9 cellular contexts compared by ENCODE assay signal in the genomic region with DNA sequence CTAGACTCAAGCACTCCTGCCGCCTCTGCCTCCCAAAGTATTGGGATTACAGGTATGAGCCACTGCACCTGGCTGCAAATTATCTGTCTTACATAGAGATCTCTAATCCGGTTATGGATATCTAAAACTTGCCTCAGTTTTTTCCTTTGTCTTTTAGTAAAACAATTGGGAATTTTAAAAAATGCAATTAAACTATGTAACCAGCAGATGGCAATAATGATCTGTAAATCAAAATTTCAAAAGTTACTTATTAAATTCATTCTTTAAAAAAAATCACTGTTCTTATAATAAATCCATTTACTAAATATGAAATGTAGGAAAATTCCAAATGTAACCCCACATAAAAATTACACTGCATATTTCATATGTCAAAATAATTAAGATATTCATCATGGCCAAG. TPM values are rescaled to one million over a fixed set of nuclear protein-coding genes. Genes with fewer than 3 reads are reported as not detected.
DNase-seq lines count a peak whose midpoint lies in the region; ATAC-seq, FAIRE-seq and TF ChIP-seq lines count a peak whose summit lies in the region.
"Not testable (repeated sequence)": the region's sequence is repeated elsewhere in the genome, so short reads cannot be mapped to it uniquely, and the experiment has no call there.
"Had no signal": no experiment of that assay in that cellular context is flagged by ENCODE, and none has a peak within 500 bp of the region (broad histone marks: within the 10 kb centered on the region; RNA-seq: fewer than 3 reads in every experiment).

No MANE protein-coding gene starts in this region.

- not testable (repeated sequence) for H3K79me2 ChIP-seq in DND-41 (ENCODE audit: insufficient read depth, low read length); PC-9 (ENCODE audit: low read depth)

- not testable (repeated sequence) for H3K9ac ChIP-seq in DND-41 (ENCODE audit: low read depth, low read length)

- H3K9me2 ChIP-seq in PC-9 (ENCODE audit: insufficient read depth) = not testable (repeated sequence)

- not testable (repeated sequence) for H3K27me3 ChIP-seq in DND-41 (ENCODE audit: insufficient read depth, low read length, poor library complexity); PC-9 (ENCODE audit: insufficient read depth, low read depth); small intestine (ENCODE audit: control insufficient read depth in 2 of 2, insufficient read depth in 2 of 2, low read length in 2 of 2)

- H3K4me3 Mint-ChIP-seq in chondrocyte (ENCODE audit: unreplicated experiment) = not testable (repeated sequence)
- peak overlapping the region in 1 of 3 experiments; percentile 15 for H3K4me3 Mint-ChIP-seq in nephron

- POLR2A ChIA-PET in PC-9 (lab: Charles Lee; ENCODE audit: unreplicated experiment) = not testable (repeated sequence)

- H3F3A ChIP-seq in PC-9 (ENCODE audit: insufficient read depth, low read depth) = not testable (repeated sequence)

- H3K36me3 Mint-ChIP-seq in chondrocyte (ENCODE audit: low read depth); nephron (ENCODE audit: low read depth): not testable (repeated sequence)

- not testable (repeated sequence) for BruUV-seq in PC-9 (replicated peaks; lab: Mats Ljungman, UMichigan)

- not testable (repeated sequence) for H3K9me3 Mint-ChIP-seq in chondrocyte (ENCODE audit: low read depth); nephron

- H3K4me1 ChIP-seq in DND-41 (ENCODE audit: insufficient read depth, low read length); PC-9 (replicated peaks; ENCODE audit: insufficient read depth); small intestine (ENCODE audit: control insufficient read depth in 2 of 2, insufficient read depth in 1 of 2, low read depth in 1 of 2, low read length in 1 of 2): not testable (repeated sequence)

- WGBS in small intestine, 3 donors = 6 to 20% (median 19%) methylated on average over 2 of the region's 2 CpGs

- not testable (repeated sequence) for H3K36me3 ChIP-seq in DND-41 (ENCODE audit: insufficient read depth, low read length); PC-9 (ENCODE audit: low read depth); small intestine (ENCODE audit: control insufficient read depth in 2 of 2, insufficient read depth in 2 of 2, low read length in 2 of 2)

- H3K4me1 Mint-ChIP-seq in chondrocyte (ENCODE audit: low read depth); nephron: not testable (repeated sequence)

- not testable (repeated sequence) for ATAC-seq in DND-41 (ENCODE audit: insufficient read depth, low read depth)

- not testable (repeated sequence) for H2AFZ ChIP-seq in DND-41 (ENCODE audit: low read depth, low read length); PC-9

- not testable (repeated sequence) for H3K9me3 ChIP-seq in DND-41 (ENCODE audit: insufficient read depth, low read length, severe bottlenecking); PC-9 (ENCODE audit: insufficient read depth, low read depth); small intestine (ENCODE audit: control insufficient read depth, low read depth)

- FAIRE-seq in frontal cortex (lab: Jason Lieb, UNC) (peak; percentile 98), small intestine (lab: Jason Lieb, UNC) (peak; percentile 87)

- H3K4me3 ChIP-seq in DND-41 (ENCODE audit: low read depth in 1 of 2, low read length in 2 of 2); PC-9; small intestine (ENCODE audit: low read depth in 1 of 2, low read length in 2 of 2): not testable (repeated sequence)

- intact Hi-C loops in PC-9 (cut with micrococcal nuclease; ENCODE audit: unreplicated experiment) = loop anchor here (5.0 to 10.0 kb wide), 2 partner anchors 130 to 582 kb away; no protein-coding TSS in a partner anchor

- not testable (repeated sequence) for H3K27me3 Mint-ChIP-seq in chondrocyte (ENCODE audit: low read depth)
- H3K27me3 Mint-ChIP-seq in nephron (ENCODE audit: low read depth) = peaks cover 20% of the 10 kb centered on the region

- H3K4me2 ChIP-seq in DND-41 (ENCODE audit: insufficient read depth, low read length); PC-9: not testable (repeated sequence)

- H4K20me1 ChIP-seq in DND-41 (ENCODE audit: insufficient read depth, low read length); PC-9 (ENCODE audit: insufficient read depth): not testable (repeated sequence)

- TF ChIP-seq CTCF in DND-41 (IDR thresholded peaks at IDR 0.05; ENCODE audit: borderline replicate concordance, extremely low read depth, low read length, poor library complexity, severe bottlenecking) (peak; percentile 40), LNCAP (IDR thresholded peaks at IDR 0.05) (peak; percentile 34; the same call in 1 of the 2 replicates), PC-9 (conservative IDR thresholded peaks at IDR 0.05) (peak; percentile 57), chondrocyte (IDR thresholded peaks at IDR 0.05) (peak; percentile 80), nephron (IDR thresholded peaks at IDR 0.05; ENCODE audit: unreplicated experiment in 3 of 3) (peak in 2 of 3 experiments; percentile 17 to 53)

- DNase-seq in DND-41; PC-9; chondrocyte (ENCODE audit: low spot score); frontal cortex (ENCODE audit: low spot score in 2 of 2); small intestine: not testable (repeated sequence)

- CTCF ChIA-PET in PC-9 (lab: Charles Lee) = not testable (repeated sequence)

- not testable (repeated sequence) for H3K27ac Mint-ChIP-seq in chondrocyte (ENCODE audit: unreplicated experiment); nephron

- not testable (repeated sequence) for H3K27ac ChIP-seq in DND-41 (ENCODE audit: low read length); PC-9; small intestine (ENCODE audit: low read depth in 1 of 2, low read length in 1 of 2)

RNA-seq across cellular contexts. Expression of a gene that starts 4.3 kb away (rescaled TPM):
- total RNA-seq in PC-9 (2021) (not detected in 2 replicates), chondrocyte (6.7 to 8.9 TPM (median 6.9 TPM) in 3 replicates), frontal cortex (36.3 TPM)
- polyA plus RNA-seq in small intestine = 1 to 10 TPM in 1 of 3 donors, not detected in 2; 1.1 TPM
- polyA plus RNA-seq: IgD-negative memory B cell, mammary epithelial cell had no signal
